ENCODE assay signal across 20 cellular contexts in genomic region chr3:15289661-15290060, GRCh38. TPM values are rescaled to one million over a fixed set of nuclear protein-coding genes. Genes with fewer than 3 reads are reported as not detected.
A peak's percentile ranks its signal among the peaks of the same experiment; 100 is the strongest.
DNase-seq lines count a peak whose midpoint lies in the region; ATAC-seq and TF ChIP-seq lines count a peak whose summit lies in the region.
"Had no signal": no experiment of that assay in that cellular context is flagged by ENCODE, and none has a peak within 500 bp of the region (broad histone marks: within the 10 kb centered on the region; RNA-seq: fewer than 3 reads in every experiment).

No MANE protein-coding gene starts in this region.

- ATAC-seq in activated T-cell treated with anti-CD3 and anti-CD28 coated beads, Interleukin-2, amount 50 U/mL, for 72 hours (replicated peaks in 1 of 2) = no peak
- ATAC-seq in T-helper 17 cell (no peak), SK-N-SH treated with all-trans-retinoic acid at 6 μM for 48 hours (no peak), psoas muscle (no peak)

- TF ChIP-seq CTCF in tibial artery (IDR thresholded peaks at IDR 0.05) = no peak
- TF ChIP-seq CTCF in psoas muscle (IDR thresholded peaks at IDR 0.05) = no peak

- WGBS in psoas muscle, 3 donors = 45 to 74% (median 58%) methylated on average over 1 of the region's 1 CpG

- H3K36me3 Mint-ChIP-seq in activated T-cell treated with anti-CD3 and anti-CD28 coated beads, Interleukin-2, amount 50 U/mL, for 72 hours (ENCODE audit: insufficient read depth in 2 of 2) = peaks cover 0 to 4% of the 10 kb centered on the region in 2 donors
- no peaks in the 10 kb centered on the region for H3K36me3 Mint-ChIP-seq in T-helper 17 cell (ENCODE audit: low read depth)
- peaks cover 4 to 20% (median 8%) of the 10 kb centered on the region in 3 donors for H3K36me3 Mint-ChIP-seq in immature natural killer cell
- H3K36me3 Mint-ChIP-seq in activated T-helper 2 cell treated with anti-CD3 and anti-CD28 coated beads, Interferon-gamma antibody, Interleukin-2, Interleukin-4, amounts not matched to agents 10 μg/mL and 5 μg/mL and 100 μg/mL, durations not matched to agents 14 hours and 24 hours and 36 hours (ENCODE audit: low read depth) = peaks cover 14% of the 10 kb centered on the region

- peak overlapping the region in 1 of 2 donors; percentile 28 for H3K4me3 Mint-ChIP-seq in activated T-cell treated with anti-CD3 and anti-CD28 coated beads, Interleukin-2, amount 50 U/mL, for 72 hours
- H3K4me3 Mint-ChIP-seq in T-helper 17 cell (peak overlapping the region; percentile 77), immature natural killer cell (peak overlapping the region; percentile 54 to 82 (median 72))
- H3K4me3 Mint-ChIP-seq in activated T-helper 2 cell treated with anti-CD3 and anti-CD28 coated beads, Interferon-gamma antibody, Interleukin-2, Interleukin-4, amounts not matched to agents 10 μg/mL and 5 μg/mL and 100 μg/mL, durations not matched to agents 14 hours and 24 hours and 36 hours (ENCODE audit: low read depth) = no peak overlapping the region

- H3K27me3 ChIP-seq in tibial artery (no peaks in the 10 kb centered on the region), psoas muscle (ENCODE audit: insufficient read depth in 3 of 3, low read length in 2 of 3) (no peaks in the 10 kb centered on the region)
- H3K27me3 ChIP-seq: breast epithelium, dorsolateral prefrontal cortex, suprapubic skin had no signal

- H3K36me3 ChIP-seq in tibial artery = no peaks in the 10 kb centered on the region
- no peaks in the 10 kb centered on the region for H3K36me3 ChIP-seq in psoas muscle (ENCODE audit: insufficient read depth in 1 of 2, low read depth in 1 of 2)
- H3K36me3 ChIP-seq: breast epithelium, suprapubic skin had no signal

- H3K9me3 ChIP-seq in T-helper 17 cell (ENCODE audit: control insufficient read depth, low read length, poor library complexity, severe bottlenecking) = no peaks in the 10 kb centered on the region
- H3K9me3 ChIP-seq in tibial artery = no peaks in the 10 kb centered on the region
- no peaks in the 10 kb centered on the region for H3K9me3 ChIP-seq in psoas muscle
- H3K9me3 ChIP-seq: breast epithelium, suprapubic skin had no signal

- H3K27ac Mint-ChIP-seq in activated T-cell treated with anti-CD3 and anti-CD28 coated beads, Interleukin-2, amount 50 U/mL, for 72 hours = peak overlapping the region; percentile 78
- H3K27ac Mint-ChIP-seq in T-helper 17 cell (peak overlapping the region; percentile 93), immature natural killer cell (peak overlapping the region; percentile 82 to 95 (median 94))
- no peak overlapping the region for H3K27ac Mint-ChIP-seq in activated T-helper 2 cell treated with anti-CD3 and anti-CD28 coated beads, Interferon-gamma antibody, Interleukin-2, Interleukin-4, amounts not matched to agents 10 μg/mL and 5 μg/mL and 100 μg/mL, durations not matched to agents 14 hours and 24 hours and 36 hours

- no peaks in the 10 kb centered on the region for H3K27me3 Mint-ChIP-seq in activated T-cell treated with anti-CD3 and anti-CD28 coated beads, Interleukin-2, amount 50 U/mL, for 72 hours (ENCODE audit: low read depth)
- H3K27me3 Mint-ChIP-seq in T-helper 17 cell (no peaks in the 10 kb centered on the region), immature natural killer cell (ENCODE audit: low read depth in 3 of 3) (peaks cover 3 to 7% (median 5%) of the 10 kb centered on the region in 3 donors)
- H3K27me3 Mint-ChIP-seq in activated T-helper 2 cell treated with anti-CD3 and anti-CD28 coated beads, Interferon-gamma antibody, Interleukin-2, Interleukin-4, amounts not matched to agents 10 μg/mL and 5 μg/mL and 100 μg/mL, durations not matched to agents 14 hours and 24 hours and 36 hours (ENCODE audit: low read depth) = no peaks in the 10 kb centered on the region

- no peaks in the 10 kb centered on the region for H3K9me3 Mint-ChIP-seq in activated T-cell treated with anti-CD3 and anti-CD28 coated beads, Interleukin-2, amount 50 U/mL, for 72 hours
- no peaks in the 10 kb centered on the region for H3K9me3 Mint-ChIP-seq in immature natural killer cell
- no peaks in the 10 kb centered on the region for H3K9me3 Mint-ChIP-seq in activated T-helper 2 cell treated with anti-CD3 and anti-CD28 coated beads, Interferon-gamma antibody, Interleukin-2, Interleukin-4, amounts not matched to agents 10 μg/mL and 5 μg/mL and 100 μg/mL, durations not matched to agents 14 hours and 24 hours and 36 hours

- intact Hi-C loops in tibial artery (cut with DNase I; ENCODE audit: low total_unique reads) = no loop called here
- intact Hi-C loops in activated T-helper 2 cell treated with anti-CD3 and anti-CD28 coated beads, Interferon-gamma antibody, Interleukin-2, Interleukin-4, amounts not matched to agents 10 μg/mL and 5 μg/mL and 100 μg/mL, durations not matched to agents 14 hours and 24 hours and 36 hours (cut with micrococcal nuclease) = loop anchor here (5.0 kb wide), 1 partner anchor 43 kb away; the partner anchor contains the start of gene SH3BP5
- intact Hi-C loops in psoas muscle (cut with DNase I) = loop anchor here in 1 of 2 donors (5.0 kb wide), 2 partner anchors 43 to 487 kb away; partner anchors contain the start of gene SH3BP5

- H3K4me3 ChIP-seq in tibial artery (no peak overlapping the region), psoas muscle (no peak overlapping the region)
- H3K4me3 ChIP-seq: breast epithelium, dorsolateral prefrontal cortex, suprapubic skin had no signal

- H3K4me1 ChIP-seq in tibial artery = peaks cover 0 to 73% (median 40%) of the 10 kb centered on the region in 4 donors
- H3K4me1 ChIP-seq in psoas muscle = peaks cover 29% of the 10 kb centered on the region

- peaks cover 68% of the 10 kb centered on the region for H3K4me1 Mint-ChIP-seq in activated T-cell treated with anti-CD3 and anti-CD28 coated beads, Interleukin-2, amount 50 U/mL, for 72 hours (ENCODE audit: low read depth)
- H3K4me1 Mint-ChIP-seq in T-helper 17 cell = peaks cover 68% of the 10 kb centered on the region
- H3K4me1 Mint-ChIP-seq in immature natural killer cell = peaks cover 99 to 100% of the 10 kb centered on the region in 2 donors
- H3K4me1 Mint-ChIP-seq in activated T-helper 2 cell treated with anti-CD3 and anti-CD28 coated beads, Interferon-gamma antibody, Interleukin-2, Interleukin-4, amounts not matched to agents 10 μg/mL and 5 μg/mL and 100 μg/mL, durations not matched to agents 14 hours and 24 hours and 36 hours (ENCODE audit: low read depth) = peaks cover 43% of the 10 kb centered on the region

- H3K27ac ChIP-seq in tibial artery (peak overlapping the region; percentile 25 to 82), psoas muscle (no peak overlapping the region)
- H3K27ac ChIP-seq: suprapubic skin, WERI-Rb-1 had no signal

- DNase-seq in activated T-cell treated with anti-CD3 and anti-CD28 coated beads, Interleukin-2, amount 50 U/mL, for 72 hours = no peak
- DNase-seq in activated T-cell treated with anti-CD3 and anti-CD28 coated beads for 4 hours (no peak), T-helper 17 cell (no peak), immature natural killer cell (no peak), tibial artery (no peak), psoas muscle (no peak)
- no peak for DNase-seq in activated T-helper 2 cell treated with anti-CD3 and anti-CD28 coated beads, Interferon-gamma antibody, Interleukin-2, Interleukin-4, amounts not matched to agents 10 μg/mL and 5 μg/mL and 100 μg/mL, durations not matched to agents 14 hours and 24 hours and 36 hours (ENCODE audit: low spot score)
- DNase-seq: activated CD8-positive, alpha-beta memory T cell treated with anti-CD3 and anti-CD28 coated beads for 24 hours; DMS79 treated with DMSO at 0.1 percent for 48 hours; dorsolateral prefrontal cortex; foreskin fibroblast; GOT3; MM.1S; NCI-H2171 treated with DMSO at 0.1 percent for 48 hours; nucleus accumbens; stimulated activated CD4-positive, alpha-beta T cell treated with anti-CD3 and anti-CD28 coated beads, Interleukin-12 subunit alpha, Interleukin-12 subunit beta, amount 100 ng/mL, for 4 hours; WERI-Rb-1 had no signal

TF ChIP-seq in SK-N-SH treated with all-trans-retinoic acid at 6 μM for 48 hours, 23 proteins besides CTCF, POLR2A, EP300 and RAD21:
- no peak for TF ChIP-seq BACH2 (CRISPR knock-in tag; IDR thresholded peaks at IDR 0.05; ENCODE audit: borderline replicate concordance)
TF ChIP-seq in SK-N-SH treated with all-trans-retinoic acid at 6 μM for 48 hours: peak in this region for 0.

RNA-seq across cellular contexts. Expression of gene SH3BP5, which starts 42.7 kb away (rescaled TPM):
- 10 to 100 TPM in 1 of 2 donors, 1 to 10 TPM in 1; 7.4 to 19.6 TPM for total RNA-seq in activated T-cell treated with anti-CD3 and anti-CD28 coated beads, Interleukin-2, amount 50 U/mL, for 72 hours
- total RNA-seq in T-helper 17 cell (10 to 100 TPM; 50.7 to 78.4 TPM), psoas muscle (10 to 100 TPM; 14.4 to 57.1 (median 23.6) TPM)
- polyA plus RNA-seq in immature natural killer cell (100 to 1,000 TPM in 1 of 3 donors, 10 to 100 TPM in 2; 52.1 to 160 (median 67.4) TPM), psoas muscle (10 to 100 TPM; 42.8 to 63.0 (median 59.2) TPM)
- total RNA-seq in activated T-helper 2 cell treated with anti-CD3 and anti-CD28 coated beads, Interferon-gamma antibody, Interleukin-2, Interleukin-4, amounts not matched to agents 10 μg/mL and 5 μg/mL and 100 μg/mL, durations not matched to agents 14 hours and 24 hours and 36 hours = 14.8 and 15.0 TPM in 2 replicates
